ENCODE assay signal across 11 cellular contexts in genomic region chr5:128782446-128782845, GRCh38.
DNase-seq lines count a peak whose midpoint lies in the region; ATAC-seq lines count a peak whose summit lies in the region.
"Had no signal": no experiment of that assay in that cellular context is flagged by ENCODE, and none has a peak within 500 bp of the region (broad histone marks: within the 10 kb centered on the region; RNA-seq: fewer than 3 reads in every experiment).

No MANE protein-coding gene starts in this region.

- H3K4me3 ChIP-seq in skeletal muscle tissue (ENCODE audit: low read length in 3 of 3) = peak overlapping the region in 1 of 3 donors; percentile 15

- no peaks in the 10 kb centered on the region for H3K9me3 ChIP-seq in skeletal muscle tissue (ENCODE audit: control insufficient read depth in 3 of 3, low read length in 3 of 3)

- H3K36me3 ChIP-seq in skeletal muscle tissue (ENCODE audit: control insufficient read depth in 3 of 3, insufficient read depth in 3 of 3, low read length in 3 of 3) = no peaks in the 10 kb centered on the region

- no peak overlapping the region for H3K9ac ChIP-seq in skeletal muscle tissue (ENCODE audit: low read depth in 1 of 3, low read length in 3 of 3)

- peak; percentile 88 for ATAC-seq in Right ventricle myocardium inferior
- ATAC-seq in HG02798 (IDR thresholded peaks at IDR 0.05; ENCODE audit: poor library complexity, unreplicated experiment) = no peak
- ATAC-seq in GM18873 (IDR thresholded peaks at IDR 0.05; ENCODE audit: low FRiP score, unreplicated experiment) = no peak

- peak; percentile 37 for DNase-seq in GOT3 (lab: John Stamatoyannopoulos, UW)
- peak in 43 of 58 donors; percentile 2 to 80 (median 34) for DNase-seq in anterior cingulate cortex (lab: John Stamatoyannopoulos, UW)
- DNase-seq in Right ventricle myocardium inferior (ENCODE audit: missing footprints) = peak; percentile 68
- DNase-seq in stimulated activated CD4-positive, alpha-beta T cell treated with anti-CD3 and anti-CD28 coated beads, Interleukin-2, amount 100 ng/mL, for 24 hours = no peak
- no peak for DNase-seq in NCI-H748 (lab: John Stamatoyannopoulos, UW; ENCODE audit: unreplicated experiment)
- DNase-seq: activated CD4-positive, alpha-beta memory T cell treated with anti-CD3 and anti-CD28 coated beads, Interleukin-2, amount 10 ng/mL, durations not matched to agents 7 days and 5 days; NCI-H2171 treated with DMSO at 0.1 percent for 48 hours; stimulated activated CD4-positive, alpha-beta T cell treated with anti-CD3 and anti-CD28 coated beads, Interleukin-15, amount 100 ng/mL, for 24 hours had no signal

- no peaks in the 10 kb centered on the region for H3K27me3 ChIP-seq in skeletal muscle tissue (ENCODE audit: control insufficient read depth in 3 of 3, insufficient read depth in 3 of 3, low read length in 3 of 3)

- peaks cover 0 to 9% (median 2%) of the 10 kb centered on the region in 3 donors for H3K4me1 ChIP-seq in skeletal muscle tissue (ENCODE audit: control insufficient read depth in 3 of 3, insufficient read depth in 3 of 3, low read length in 3 of 3)

- peak overlapping the region; percentile 66 for H3K27ac ChIP-seq in skeletal muscle tissue (ENCODE audit: low read depth, low read length)

- intact Hi-C loops in Right ventricle myocardium inferior (cut with DNase I) = no loop called here

Comparison
In these comparisons a context has a peak if more than half of its experiments do, and no peak if none do; other contexts are left out.
1. DNase-seq: peak in GOT3 (single experiment), anterior cingulate cortex (43 of 58) and Right ventricle myocardium inferior (single experiment); none in stimulated activated CD4-positive, alpha-beta T cell treated with anti-CD3 and anti-CD28 coated beads, Interleukin-2, amount 100 ng/mL, for 24 hours (0 of 2) and NCI-H748 (single experiment).